ENCODE assay signal across 1 cellular context in the genomic region with DNA sequence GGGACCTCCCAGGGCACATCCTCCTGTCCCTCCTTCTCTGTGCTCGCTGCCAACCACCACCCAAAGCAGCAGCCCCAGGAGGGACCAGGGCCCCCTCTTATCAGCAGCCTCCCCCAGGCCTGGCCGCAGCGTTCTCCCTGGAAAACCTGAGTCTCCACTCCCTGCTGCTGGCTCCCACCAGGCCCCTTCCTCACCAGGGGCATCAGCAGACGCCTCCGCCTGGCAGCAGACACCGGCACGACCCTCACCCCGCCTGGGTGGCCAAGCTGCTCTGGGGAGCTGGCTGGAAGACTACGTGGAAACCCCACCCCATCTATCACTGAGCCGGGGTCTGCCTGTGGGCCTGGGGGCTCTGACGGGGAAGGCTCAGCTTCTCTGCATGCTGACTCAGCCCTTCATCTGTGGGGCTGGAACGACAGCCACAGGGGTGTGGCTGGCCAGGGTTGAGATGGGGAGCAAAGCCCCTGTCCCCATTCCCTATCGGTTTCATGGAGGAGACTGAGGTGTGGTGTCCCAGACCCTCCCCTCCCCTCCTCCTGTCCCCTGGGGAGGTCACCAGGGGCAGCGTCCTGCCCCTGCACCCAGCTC.
TF ChIP-seq lines count a peak whose summit lies in the region.

No MANE protein-coding gene starts in this region.

TF ChIP-seq in IMR-90, 13 proteins besides CTCF, POLR2A, EP300 and RAD21 (continued from another document):
- TF ChIP-seq MAFK (IDR thresholded peaks at IDR 0.05; ENCODE audit: low read depth, low read length): 0 out of 2 replicates have a peak, but pooled peaks have one; percentile 10
- TF ChIP-seq SMC3 (IDR thresholded peaks at IDR 0.05; ENCODE audit: low read depth, low read length): no peak
- TF ChIP-seq, protein P1, sequence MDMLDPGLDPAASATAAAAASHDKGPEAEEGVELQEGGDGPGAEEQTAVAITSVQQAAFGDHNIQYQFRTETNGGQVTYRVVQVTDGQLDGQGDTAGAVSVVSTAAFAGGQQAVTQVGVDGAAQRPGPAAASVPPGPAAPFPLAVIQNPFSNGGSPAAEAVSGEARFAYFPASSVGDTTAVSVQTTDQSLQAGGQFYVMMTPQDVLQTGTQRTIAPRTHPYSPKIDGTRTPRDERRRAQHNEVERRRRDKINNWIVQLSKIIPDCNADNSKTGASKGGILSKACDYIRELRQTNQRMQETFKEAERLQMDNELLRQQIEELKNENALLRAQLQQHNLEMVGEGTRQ (IDR thresholded peaks at IDR 0.05; ENCODE audit: low read depth, low read length): no peak
- TF ChIP-seq BHLHE40 (IDR thresholded peaks at IDR 0.05; ENCODE audit: low read depth, low read length): no peak
- no peak for TF ChIP-seq NFE2L2 (IDR thresholded peaks at IDR 0.05; ENCODE audit: low read depth, low read length)
- TF ChIP-seq RCOR1 (IDR thresholded peaks at IDR 0.05; ENCODE audit: insufficient replicate concordance, low read length): no peak
TF ChIP-seq in IMR-90: peak in this region for 1.
